8 cellular contexts compared by ENCODE assay signal in the genomic region with DNA sequence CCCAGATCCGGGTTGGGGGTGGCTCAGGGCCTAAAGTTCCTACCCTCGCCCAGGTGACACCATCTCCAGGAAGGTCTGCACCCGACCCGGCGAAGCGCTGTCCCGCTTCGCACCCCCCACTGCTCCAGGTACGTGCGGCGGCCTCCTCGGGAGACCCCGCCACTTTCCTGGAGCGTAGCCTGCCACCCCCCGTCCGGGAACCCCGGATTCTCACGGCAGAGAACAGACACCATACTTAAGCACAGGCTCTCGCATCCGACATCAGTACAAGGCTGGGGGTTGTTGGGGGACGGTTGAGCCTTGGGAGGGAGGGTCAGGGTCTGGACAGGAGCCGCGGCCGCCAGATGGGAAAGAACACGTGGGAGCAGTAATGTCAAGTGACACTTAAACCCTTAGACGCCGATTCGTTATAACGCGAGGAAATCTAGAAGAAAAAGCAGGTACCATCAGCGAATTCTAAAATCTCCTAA. TPM values are rescaled to one million over a fixed set of nuclear protein-coding genes. Genes with fewer than 3 reads are reported as not detected.
A peak's percentile ranks its signal among the peaks of the same experiment; 100 is the strongest.
DNase-seq lines count a peak whose midpoint lies in the region; ATAC-seq and TF ChIP-seq lines count a peak whose summit lies in the region.

No MANE protein-coding gene starts in this region.

- no peaks in the 10 kb centered on the region for H3K9me3 Mint-ChIP-seq in Calu3 (ENCODE audit: low read depth, unreplicated experiment)
- no peaks in the 10 kb centered on the region for H3K9me3 Mint-ChIP-seq in activated naive CD4-positive, alpha-beta T cell treated with anti-CD3 and anti-CD28 coated beads for 36 hours

- peak overlapping the region; percentile 94 for H2AFZ ChIP-seq in parathyroid adenoma

- H3K4me3 ChIP-seq in LNCaP clone FGC (ENCODE audit: low read depth, low read length), result peak overlapping the region; percentile 95
- H3K4me3 ChIP-seq in parathyroid adenoma (ENCODE audit: low read depth, low read length), result peak overlapping the region; percentile 98
- H3K4me3 ChIP-seq in upper lobe of left lung, result peak overlapping the region; percentile 80 to 91 (median 87)

- no peaks in the 10 kb centered on the region for H3K27me3 Mint-ChIP-seq in Calu3 (ENCODE audit: unreplicated experiment)
- no peaks in the 10 kb centered on the region for H3K27me3 Mint-ChIP-seq in activated naive CD4-positive, alpha-beta T cell treated with anti-CD3 and anti-CD28 coated beads for 36 hours (ENCODE audit: low read depth)

- peak overlapping the region; percentile 99 for H3K4me2 ChIP-seq in parathyroid adenoma (ENCODE audit: low read length)

- no peak for TF ChIP-seq CTCF in Calu3 (IDR thresholded peaks at IDR 0.05; ENCODE audit: unreplicated experiment)
- TF ChIP-seq CTCF in LNCaP clone FGC (IDR thresholded peaks at IDR 0.05; ENCODE audit: control insufficient read depth, extremely low read depth, insufficient read depth), result no peak
- TF ChIP-seq CTCF in parathyroid adenoma (IDR thresholded peaks at IDR 0.05), result no peak
- TF ChIP-seq CTCF in upper lobe of left lung (IDR thresholded peaks at IDR 0.05), result no peak

- H3K36me3 ChIP-seq in parathyroid adenoma (ENCODE audit: control insufficient read depth, insufficient read depth, low read length) (no peaks in the 10 kb centered on the region), upper lobe of left lung (peaks cover 0 to 27% (median 3%) of the 10 kb centered on the region in 4 donors)

- ATAC-seq in GM21528 (IDR thresholded peaks at IDR 0.05; ENCODE audit: low FRiP score, unreplicated experiment), result peak; percentile 50
- ATAC-seq in Right ventricle myocardium superior (ENCODE audit: poor library complexity), result peak; percentile 88
- ATAC-seq in upper lobe of left lung (ENCODE audit: low FRiP score in 2 of 2), result peak; percentile 84 to 90

- DNase-seq in Calu3, result peak; percentile 50
- DNase-seq in LNCaP clone FGC (ENCODE audit: low read depth), result peak; percentile 35
- peak; percentile 67 for DNase-seq in SIG-M5 treated with dmso at 0.1 percent for 504 hours (lab: John Stamatoyannopoulos, UW; ENCODE audit: unreplicated experiment)
- DNase-seq in activated naive CD4-positive, alpha-beta T cell treated with anti-CD3 and anti-CD28 coated beads for 36 hours, result peak; percentile 54
- DNase-seq in Right ventricle myocardium superior, result peak; percentile 75
- peak; percentile 33 to 84 for DNase-seq in upper lobe of left lung

- TF ChIP-seq POLR2A in upper lobe of left lung (IDR thresholded peaks at IDR 0.05), result no peak

- H3K9ac ChIP-seq in parathyroid adenoma, result peak overlapping the region; percentile 74

- peak overlapping the region; percentile 99 for H3K27ac Mint-ChIP-seq in Calu3 (ENCODE audit: unreplicated experiment)
- peak overlapping the region; percentile 99 for H3K27ac Mint-ChIP-seq in activated naive CD4-positive, alpha-beta T cell treated with anti-CD3 and anti-CD28 coated beads for 36 hours

- H3K4me1 Mint-ChIP-seq in Calu3 (ENCODE audit: low read depth, unreplicated experiment), result peaks cover 10% of the 10 kb centered on the region
- peaks cover 48% of the 10 kb centered on the region for H3K4me1 Mint-ChIP-seq in activated naive CD4-positive, alpha-beta T cell treated with anti-CD3 and anti-CD28 coated beads for 36 hours (ENCODE audit: low read depth)

- intact Hi-C loops in Calu3 (cut with micrococcal nuclease; ENCODE audit: unreplicated experiment) (no loop called here), Right ventricle myocardium superior (cut with DNase I) (no loop called here)
- intact Hi-C loops in activated naive CD4-positive, alpha-beta T cell treated with anti-CD3 and anti-CD28 coated beads for 36 hours (cut with micrococcal nuclease), result loop anchor here (1.0 to 5.0 kb wide), 12 partner anchors 32 to 1158 kb away; a partner anchor contains a TSS

- peak overlapping the region; percentile 90 for H3K27ac ChIP-seq in parathyroid adenoma
- H3K27ac ChIP-seq in upper lobe of left lung, result peak overlapping the region; percentile 88 to 98 (median 92)

- CTCF ChIA-PET in Calu3 (lab: Charles Lee), result no interaction called here
- CTCF ChIA-PET in activated naive CD4-positive, alpha-beta T cell treated with anti-CD3 and anti-CD28 coated beads for 36 hours (lab: Charles Lee), result interaction anchor here (1.1 kb wide), 1 partner anchor 30 kb away, joined by 4 read pairs; no protein-coding TSS in a partner anchor

- peaks cover 4% of the 10 kb centered on the region for H3K4me1 ChIP-seq in parathyroid adenoma
- peaks cover 19 to 29% (median 21%) of the 10 kb centered on the region in 4 donors for H3K4me1 ChIP-seq in upper lobe of left lung

- H3K27me3 ChIP-seq in parathyroid adenoma (ENCODE audit: control insufficient read depth, insufficient read depth, low read length), result no peaks in the 10 kb centered on the region
- no peaks in the 10 kb centered on the region for H3K27me3 ChIP-seq in upper lobe of left lung

- peaks cover 41% of the 10 kb centered on the region for H3K36me3 Mint-ChIP-seq in Calu3 (ENCODE audit: insufficient read depth, unreplicated experiment)
- H3K36me3 Mint-ChIP-seq in activated naive CD4-positive, alpha-beta T cell treated with anti-CD3 and anti-CD28 coated beads for 36 hours (ENCODE audit: low read depth), result peaks cover 18% of the 10 kb centered on the region

- H3K9me3 ChIP-seq in parathyroid adenoma (ENCODE audit: control insufficient read depth, low read length) (no peaks in the 10 kb centered on the region), upper lobe of left lung (no peaks in the 10 kb centered on the region)

- peak overlapping the region; percentile 94 for H3K4me3 Mint-ChIP-seq in Calu3 (ENCODE audit: low read depth, unreplicated experiment)
- H3K4me3 Mint-ChIP-seq in activated naive CD4-positive, alpha-beta T cell treated with anti-CD3 and anti-CD28 coated beads for 36 hours, result peak overlapping the region; percentile 88

- TSS peak; percentile 76 for BruUV-seq in Calu3 (replicated peaks; lab: Mats Ljungman, UMichigan)

- TF ChIP-seq EP300 in upper lobe of left lung (IDR thresholded peaks at IDR 0.05), result no peak

- H3K79me2 ChIP-seq in parathyroid adenoma, result peaks cover 6% of the 10 kb centered on the region

- 1% methylated on average over 25 to 30 of the region's 31 CpGs for WGBS in upper lobe of left lung, 2 donors

RNA-seq across cellular contexts. Expression of a gene that starts 0.5 kb away (rescaled TPM):
- 44.0 and 44.5 TPM in 2 replicates for total RNA-seq in Calu3 (2022)
- total RNA-seq in activated naive CD4-positive, alpha-beta T cell treated with anti-CD3 and anti-CD28 coated beads for 36 hours, result 10 to 100 TPM; 60.7 to 64.4 TPM
- 27.6 TPM for total RNA-seq in Right ventricle myocardium superior
- 10 to 100 TPM in 5 of 6 donors, 1 to 10 TPM in 1; 8.7 to 24.3 (median 20.5) TPM for total RNA-seq in upper lobe of left lung

RNA-seq across cellular contexts. Expression of a gene that starts 0.7 kb away (rescaled TPM):
- total RNA-seq in Calu3 (2022) (16.7 and 19.3 TPM in 2 replicates), Right ventricle myocardium superior (9.8 TPM), upper lobe of left lung (10 to 100 TPM in 5 of 6 donors, 1 to 10 TPM in 1; 9.2 to 29.3 (median 12.2) TPM)
- 10 to 100 TPM; 40.4 to 41.8 TPM for total RNA-seq in activated naive CD4-positive, alpha-beta T cell treated with anti-CD3 and anti-CD28 coated beads for 36 hours

RNA-seq across cellular contexts. Expression of a gene that starts 31.1 kb away (rescaled TPM):
- total RNA-seq in Calu3 (2022), result not detected in 2 replicates
- not detected for total RNA-seq in activated naive CD4-positive, alpha-beta T cell treated with anti-CD3 and anti-CD28 coated beads for 36 hours
- total RNA-seq in Right ventricle myocardium superior, result not detected
- 1 to 10 TPM in 1 of 6 donors, not detected in 5; 1.3 TPM for total RNA-seq in upper lobe of left lung

Comparison
In these comparisons a context has a peak if more than half of its experiments do, and no peak if none do; other contexts are left out.
1. Peak in every context shown above with its lines: DNase-seq, ATAC-seq, H3K4me3 ChIP-seq and H3K27ac ChIP-seq.